Comparison of ENCODE assay signal across 18 cellular contexts in genomic region chr5:15579193-15579990, GRCh38.
"Had no signal": no experiment of that assay in that cellular context is flagged by ENCODE, and none has a peak within 500 bp of the region (broad histone marks: within the 10 kb centered on the region; RNA-seq: fewer than 3 reads in every experiment).

No MANE protein-coding gene starts in this region.

- H3K36me3 ChIP-seq: right lobe of liver, spleen, suprapubic skin had no signal

- ATAC-seq: foreskin keratinocyte; left ventricle myocardium superior; natural killer cell treated with Interleukin-12 subunit alpha and Interleukin-12 subunit beta and Interleukin-15 and Interleukin-18, amount 100 ng/mL, for 72 hours; psoas muscle; right lobe of liver had no signal

- H3K4me1 ChIP-seq: foreskin keratinocyte, psoas muscle, suprapubic skin had no signal

- H3K4me3 ChIP-seq: ascending aorta, dorsolateral prefrontal cortex, psoas muscle, right lobe of liver, spleen, suprapubic skin had no signal

- DNase-seq: activated CD4-positive, alpha-beta T cell treated with anti-CD3 and anti-CD28 coated beads, Interleukin-2, amount 10 ng/mL, durations not matched to agents 7 days and 5 days; activated naive CD4-positive, alpha-beta T cell; activated naive CD8-positive, alpha-beta T cell treated with anti-CD3 and anti-CD28 coated beads, Interleukin-2, amount 10 ng/mL, durations not matched to agents 7 days and 5 days; activated T-cell treated with anti-CD3 and anti-CD28 coated beads for 4 hours; dorsolateral prefrontal cortex; endodermal cell; foreskin keratinocyte; glutamatergic neuron; kidney glomerular epithelial cell; left ventricle myocardium superior; mesendoderm; psoas muscle; right lobe of liver; spleen; trophoblast cell had no signal

- H3K9me3 ChIP-seq: ascending aorta, psoas muscle, right lobe of liver had no signal

- H3K27me3 ChIP-seq: ascending aorta, dorsolateral prefrontal cortex, foreskin keratinocyte, right lobe of liver, spleen, suprapubic skin had no signal
